ENCODE assay signal across 8 cellular contexts in genomic region chr10:15262036-15262713, GRCh38.
DNase-seq lines count a peak whose midpoint lies in the region; ATAC-seq and TF ChIP-seq lines count a peak whose summit lies in the region.

No MANE protein-coding gene starts in this region.

- no peak overlapping the region for H3K27ac Mint-ChIP-seq in stimulated activated naive B cell treated with anti-CD40 and anti-IgM and Interleukin-4, amounts not matched to agents 10 μg/mL and 1 μg/mL and 100 μg/mL, for 72 hours

- no peaks in the 10 kb centered on the region for H3K36me3 Mint-ChIP-seq in stimulated activated naive B cell treated with anti-CD40 and anti-IgM and Interleukin-4, amounts not matched to agents 10 μg/mL and 1 μg/mL and 100 μg/mL, for 72 hours

- H3K4me3 Mint-ChIP-seq in stimulated activated naive B cell treated with anti-CD40 and anti-IgM and Interleukin-4, amounts not matched to agents 10 μg/mL and 1 μg/mL and 100 μg/mL, for 72 hours = no peak overlapping the region

- no peaks in the 10 kb centered on the region for H3K4me1 Mint-ChIP-seq in stimulated activated naive B cell treated with anti-CD40 and anti-IgM and Interleukin-4, amounts not matched to agents 10 μg/mL and 1 μg/mL and 100 μg/mL, for 72 hours

- DNase-seq in DMS 273 (lab: John Stamatoyannopoulos, UW; ENCODE audit: unreplicated experiment) (peak; percentile 12), DMS 273 treated with DMSO at 0.1 percent for 48 hours (lab: John Stamatoyannopoulos, UW) (no peak), left cardiac atrium (no peak)
- no peak for DNase-seq in stimulated activated naive B cell treated with anti-CD40 and anti-IgM and Interleukin-4, amounts not matched to agents 10 μg/mL and 1 μg/mL and 100 μg/mL, for 72 hours
- no peak for DNase-seq in stimulated activated naive CD8-positive, alpha-beta T cell treated with anti-CD3 and anti-CD28 coated beads, Interleukin-15, Interleukin-2, amounts not matched to agents 100 U/mL and 50 U/mL, for 24 hours
- no peak for DNase-seq in activated CD4-positive, CD25-positive, alpha-beta regulatory T cell treated with anti-CD3 and anti-CD28 coated beads, Interleukin-2, amount 50 U/mL, for 72 hours

- no peaks in the 10 kb centered on the region for H3K27me3 Mint-ChIP-seq in stimulated activated naive B cell treated with anti-CD40 and anti-IgM and Interleukin-4, amounts not matched to agents 10 μg/mL and 1 μg/mL and 100 μg/mL, for 72 hours

- intact Hi-C loops in left cardiac atrium (cut with DNase I) = loop anchor here (5.0 to 10.0 kb wide), 2 partner anchors 103 to 110 kb away; partner anchors contain the start of gene FAM171A1 (in 1 of the 2)

- no peaks in the 10 kb centered on the region for H3K9me3 Mint-ChIP-seq in stimulated activated naive B cell treated with anti-CD40 and anti-IgM and Interleukin-4, amounts not matched to agents 10 μg/mL and 1 μg/mL and 100 μg/mL, for 72 hours

- ATAC-seq in SK-N-SH treated with all-trans-retinoic acid at 6 μM for 48 hours = peak; percentile 74
- ATAC-seq in left cardiac atrium = peak; percentile 67 to 75
- ATAC-seq in stimulated activated naive B cell treated with anti-CD40 and anti-IgM and Interleukin-4, amounts not matched to agents 10 μg/mL and 1 μg/mL and 100 μg/mL, for 72 hours (replicated peaks) = peak; percentile 53 to 59
- ATAC-seq in stimulated activated naive CD8-positive, alpha-beta T cell treated with anti-CD3 and anti-CD28 coated beads, Interleukin-15, Interleukin-2, amounts not matched to agents 100 U/mL and 50 U/mL, for 24 hours = no peak
- ATAC-seq in GM18498 (IDR thresholded peaks at IDR 0.05; ENCODE audit: unreplicated experiment) = no peak

TF ChIP-seq in SK-N-SH treated with all-trans-retinoic acid at 6 μM for 48 hours, 23 proteins besides CTCF, POLR2A, EP300 and RAD21:
- TF ChIP-seq SNAI2 (CRISPR knock-in tag; IDR thresholded peaks at IDR 0.05) = no peak
- TF ChIP-seq ESRRG (CRISPR knock-in tag; IDR thresholded peaks at IDR 0.05) = no peak
- TF ChIP-seq BACH2 (CRISPR knock-in tag; IDR thresholded peaks at IDR 0.05; ENCODE audit: borderline replicate concordance) = no peak
- no peak for TF ChIP-seq TOX (CRISPR knock-in tag; IDR thresholded peaks at IDR 0.05; ENCODE audit: borderline replicate concordance)
- no peak for TF ChIP-seq PATZ1 (CRISPR knock-in tag; IDR thresholded peaks at IDR 0.05; ENCODE audit: borderline replicate concordance)
- no peak for TF ChIP-seq CSDC2 (CRISPR knock-in tag; IDR thresholded peaks at IDR 0.05)
- no peak for TF ChIP-seq GLIS3 (CRISPR knock-in tag; IDR thresholded peaks at IDR 0.05)
- no peak for TF ChIP-seq TCF4 (CRISPR knock-in tag; IDR thresholded peaks at IDR 0.05; ENCODE audit: borderline replicate concordance)
- TF ChIP-seq RARB (CRISPR knock-in tag; IDR thresholded peaks at IDR 0.05) = no peak
- no peak for TF ChIP-seq ZNF8 (CRISPR knock-in tag; IDR thresholded peaks at IDR 0.05)
- TF ChIP-seq CREB5 (CRISPR knock-in tag; IDR thresholded peaks at IDR 0.05; ENCODE audit: low read depth) = no peak

Comparison
In these comparisons a context has a peak if more than half of its experiments do, and no peak if none do; other contexts are left out.
1. ATAC-seq: peak in SK-N-SH treated with all-trans-retinoic acid at 6 μM for 48 hours (single experiment), left cardiac atrium (2 of 2) and stimulated activated naive B cell treated with anti-CD40 and anti-IgM and Interleukin-4, amounts not matched to agents 10 μg/mL and 1 μg/mL and 100 μg/mL, for 72 hours (2 of 2); none in stimulated activated naive CD8-positive, alpha-beta T cell treated with anti-CD3 and anti-CD28 coated beads, Interleukin-15, Interleukin-2, amounts not matched to agents 100 U/mL and 50 U/mL, for 24 hours (single experiment) and GM18498 (single experiment).